In genomic region chr5:141864371-141865370, GRCh38 we compare ENCODE assay signal across 20 cellular contexts. TPM values are rescaled to one million over a fixed set of nuclear protein-coding genes. Genes with fewer than 3 reads are reported as not detected.
DNase-seq lines count a peak whose midpoint lies in the region; ATAC-seq and TF ChIP-seq lines count a peak whose summit lies in the region.
"Had no signal": no experiment of that assay in that cellular context is flagged by ENCODE, and none has a peak within 500 bp of the region (broad histone marks: within the 10 kb centered on the region; RNA-seq: fewer than 3 reads in every experiment).

No MANE protein-coding gene starts in this region.

- in situ Hi-C loops in IMR-90 (cut with MboI; ENCODE audit: low sequenced_read_pairs): no loop called here

- no peak overlapping the region for H4K91ac ChIP-seq in IMR-90 (ENCODE audit: insufficient read depth, low read depth, low read length)

- peak overlapping the region; percentile 34 for H2AFZ ChIP-seq in IMR-90 (replicated peaks; ENCODE audit: low read length, poor library complexity)
- H2AFZ ChIP-seq: parathyroid adenoma had no signal

- H4K5ac ChIP-seq in IMR-90 (ENCODE audit: low read depth, low read length): no peak overlapping the region

- H3K9me1 ChIP-seq in IMR-90 (ENCODE audit: insufficient read depth, low read length): no peaks in the 10 kb centered on the region

- H3K79me1 ChIP-seq in IMR-90 (ENCODE audit: low read depth in 1 of 2, low read length in 2 of 2): no peaks in the 10 kb centered on the region

- H3K14ac ChIP-seq in IMR-90 (replicated peaks; ENCODE audit: low read depth, low read length): no peak overlapping the region

- H4K8ac ChIP-seq in IMR-90 (ENCODE audit: low read depth in 2 of 2, low read length in 2 of 2): no peak overlapping the region

- WGBS in IMR-90 (ENCODE audit: extremely low coverage in 2 of 2, insufficient read length in 1 of 2), 2 experiments: 82% methylated on average over 12 of the region's 24 CpGs; no CpG with 5 or more reads in 1 of the 2 experiments

- CTCF ChIA-PET in IMR-90 (lab: Yijun Ruan, JAX) (no interaction called here), HEK293T (lab: Yijun Ruan, JAX) (no interaction called here)

- H3K9ac ChIP-seq in IMR-90 (ENCODE audit: low read depth, low read length) (no peak overlapping the region), mucosa of rectum (ENCODE audit: low read depth in 1 of 2, low read length in 2 of 2) (peak overlapping the region in 1 of 2 donors; percentile 41)
- H3K9ac ChIP-seq: parathyroid adenoma had no signal

- no peaks in the 10 kb centered on the region for H3K4me1 ChIP-seq in IMR-90 (ENCODE audit: control insufficient read depth, insufficient read depth, low read length)
- H3K4me1 ChIP-seq in mucosa of rectum (ENCODE audit: control insufficient read depth in 2 of 2, insufficient read depth in 2 of 2, low read length in 2 of 2): peaks cover 36 to 41% of the 10 kb centered on the region in 2 donors
- H3K4me1 ChIP-seq in vagina: no peaks in the 10 kb centered on the region
- H3K4me1 ChIP-seq: foreskin keratinocyte had no signal

- POLR2A ChIA-PET in IMR-90 (lab: Charles Lee; ENCODE audit: unreplicated experiment) (no interaction called here), HEK293T (lab: Yijun Ruan, JAX) (no interaction called here)

- H3K4ac ChIP-seq in IMR-90 (ENCODE audit: low read depth, low read length): no peak overlapping the region

- intact Hi-C loops in IMR-90 (cut with micrococcal nuclease): no loop called here
- intact Hi-C loops in vagina (cut with DNase I): no loop called here

- H3K4me2 ChIP-seq in IMR-90 (ENCODE audit: low read depth, low read length): no peak overlapping the region

- H2BK20ac ChIP-seq in IMR-90 (ENCODE audit: low read depth, low read length): no peak overlapping the region

- DNase-seq in IMR-90: no peak
- DNase-seq in vagina (ENCODE audit: extremely low spot score in 2 of 2): no peak
- no peak for DNase-seq in NCI-H1105 (lab: John Stamatoyannopoulos, UW)
- no peak for DNase-seq in HEK293T (ENCODE audit: extremely low spot score)
- DNase-seq: activated CD8-positive, alpha-beta memory T cell treated with anti-CD3 and anti-CD28 coated beads for 24 hours; activated naive CD4-positive, alpha-beta T cell treated with anti-CD3 and anti-CD28 coated beads, Interleukin-2, amount 50 U/mL, for 16 hours; activated T-cell treated with anti-CD3 and anti-CD28 coated beads, Interleukin-2, amount 50 U/mL, for 72 hours; CD4-positive, alpha-beta T cell; foreskin keratinocyte; hypothalamus; islet precursor cell; naive thymus-derived CD4-positive, alpha-beta T cell; NCI-H526; stimulated activated naive CD8-positive, alpha-beta T cell treated with anti-CD3 and anti-CD28 coated beads, Interleukin-15, Interleukin-2, amounts not matched to agents 100 U/mL and 50 U/mL, for 24 hours had no signal

- no peaks in the 10 kb centered on the region for H4K20me1 ChIP-seq in IMR-90 (ENCODE audit: insufficient read depth, low read length)

- BruUV-seq in IMR-90 (replicated peaks; lab: Mats Ljungman, UMichigan): no TSS peak

- no peak overlapping the region for H3K56ac ChIP-seq in IMR-90 (ENCODE audit: extremely low read depth, insufficient read depth, low read length)

- dilution Hi-C loops in IMR-90 (cut with HindIII; ENCODE audit: low sequenced_read_pairs, unreplicated experiment): no loop called here

- no peak overlapping the region for H3K23ac ChIP-seq in IMR-90 (ENCODE audit: low read depth, low read length)

- peaks cover 42% of the 10 kb centered on the region for H3K27me3 ChIP-seq in IMR-90 (ENCODE audit: control insufficient read depth, insufficient read depth, low read length)
- no peaks in the 10 kb centered on the region for H3K27me3 ChIP-seq in mucosa of rectum (ENCODE audit: control insufficient read depth in 2 of 2, insufficient read depth in 2 of 2, low read length in 2 of 2)
- H3K27me3 ChIP-seq in vagina: no peaks in the 10 kb centered on the region

- no peak overlapping the region for H2BK120ac ChIP-seq in IMR-90 (ENCODE audit: low read depth, low read length)

- ATAC-seq in IMR-90 (ENCODE audit: low read depth) (no peak), GM18520 (IDR thresholded peaks at IDR 0.05; ENCODE audit: unreplicated experiment) (no peak)
- ATAC-seq: activated T-cell treated with anti-CD3 and anti-CD28 coated beads, Interleukin-2, amount 50 U/mL, for 72 hours; foreskin keratinocyte; stimulated activated naive CD8-positive, alpha-beta T cell treated with anti-CD3 and anti-CD28 coated beads, Interleukin-15, Interleukin-2, amounts not matched to agents 100 U/mL and 50 U/mL, for 24 hours had no signal

- H2AK5ac ChIP-seq in IMR-90 (ENCODE audit: low read depth, low read length): no peak overlapping the region

- TF ChIP-seq CTCF in 22Rv1 (IDR thresholded peaks at IDR 0.05) (no peak), IMR-90 (conservative IDR thresholded peaks at IDR 0.05; ENCODE audit: low read depth, low read length) (no peak), VCaP (conservative IDR thresholded peaks at IDR 0.05) (no peak), vagina (IDR thresholded peaks at IDR 0.05) (no peak)

- TF ChIP-seq POLR2A in IMR-90 (IDR thresholded peaks at IDR 0.05; ENCODE audit: low read depth, low read length) (no peak), vagina (IDR thresholded peaks at IDR 0.05) (no peak)

- H3K18ac ChIP-seq in IMR-90 (ENCODE audit: low read depth, low read length): no peak overlapping the region

- H3K9me3 ChIP-seq in IMR-90 (ENCODE audit: control insufficient read depth, insufficient read depth, low read length) (no peaks in the 10 kb centered on the region), mucosa of rectum (ENCODE audit: control insufficient read depth in 2 of 2, low read length in 2 of 2) (no peaks in the 10 kb centered on the region), vagina (no peaks in the 10 kb centered on the region)

- H3K4me3 ChIP-seq in IMR-90 (ENCODE audit: insufficient read depth, low read depth, low read length): no peak overlapping the region
- H3K4me3 ChIP-seq in mucosa of rectum (ENCODE audit: low read length in 2 of 2): no peak overlapping the region
- H3K4me3 ChIP-seq in vagina: no peak overlapping the region
- H3K4me3 ChIP-seq: SK-N-MC had no signal

- TF ChIP-seq RAD21 in IMR-90 (IDR thresholded peaks at IDR 0.05; ENCODE audit: low read length): no peak

- H3K36me3 ChIP-seq in IMR-90 (ENCODE audit: control insufficient read depth, insufficient read depth, low read length) (no peaks in the 10 kb centered on the region), mucosa of rectum (ENCODE audit: control insufficient read depth in 2 of 2, insufficient read depth in 2 of 2, low read length in 2 of 2) (peaks cover 51 to 55% of the 10 kb centered on the region in 2 donors), vagina (peaks cover 0 to 5% of the 10 kb centered on the region in 2 donors)

- H3K27ac ChIP-seq in 22Rv1: peak overlapping the region; percentile 79
- H3K27ac ChIP-seq in IMR-90 (ENCODE audit: insufficient read depth, low read length): no peak overlapping the region
- peak overlapping the region; percentile 83 for H3K27ac ChIP-seq in VCaP
- H3K27ac ChIP-seq in mucosa of rectum (ENCODE audit: low read depth in 2 of 2, low read length in 2 of 2): peak overlapping the region; percentile 95 to 97
- H3K27ac ChIP-seq in vagina: no peak overlapping the region
- H3K27ac ChIP-seq: foreskin keratinocyte, SK-N-MC had no signal

- no peak overlapping the region for H2BK5ac ChIP-seq in IMR-90 (ENCODE audit: low read depth, low read length, poor library complexity, severe bottlenecking)

- H2BK15ac ChIP-seq in IMR-90 (ENCODE audit: low read depth, low read length): no peak overlapping the region

- no peak overlapping the region for H2AK9ac ChIP-seq in IMR-90 (replicated peaks; ENCODE audit: low read depth, low read length, poor library complexity)

TF ChIP-seq in IMR-90, 13 proteins besides CTCF, POLR2A, EP300 and RAD21 (continues in another document):
- no peak for TF ChIP-seq NFE2L2 (IDR thresholded peaks at IDR 0.05; ENCODE audit: low read depth, low read length)
- TF ChIP-seq CHD1 (IDR thresholded peaks at IDR 0.05; ENCODE audit: low read depth, low read length): no peak
- TF ChIP-seq RFX5 (IDR thresholded peaks at IDR 0.05; ENCODE audit: low read depth, low read length): no peak
- TF ChIP-seq, protein P1, sequence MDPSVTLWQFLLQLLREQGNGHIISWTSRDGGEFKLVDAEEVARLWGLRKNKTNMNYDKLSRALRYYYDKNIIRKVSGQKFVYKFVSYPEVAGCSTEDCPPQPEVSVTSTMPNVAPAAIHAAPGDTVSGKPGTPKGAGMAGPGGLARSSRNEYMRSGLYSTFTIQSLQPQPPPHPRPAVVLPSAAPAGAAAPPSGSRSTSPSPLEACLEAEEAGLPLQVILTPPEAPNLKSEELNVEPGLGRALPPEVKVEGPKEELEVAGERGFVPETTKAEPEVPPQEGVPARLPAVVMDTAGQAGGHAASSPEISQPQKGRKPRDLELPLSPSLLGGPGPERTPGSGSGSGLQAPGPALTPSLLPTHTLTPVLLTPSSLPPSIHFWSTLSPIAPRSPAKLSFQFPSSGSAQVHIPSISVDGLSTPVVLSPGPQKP (IDR thresholded peaks at IDR 0.05; ENCODE audit: borderline replicate concordance, low read depth, low read length): no peak
- TF ChIP-seq SMC3 (IDR thresholded peaks at IDR 0.05; ENCODE audit: low read depth, low read length): no peak

TF ChIP-seq in HEK293T, 16 proteins besides CTCF, POLR2A, EP300 and RAD21 (continues in another document):
- TF ChIP-seq FOXA1 (IDR thresholded peaks at IDR 0.05) (no peak), NFRKB (IDR thresholded peaks at IDR 0.05) (no peak), HDGF (IDR thresholded peaks at IDR 0.05; ENCODE audit: borderline replicate concordance) (no peak), TARDBP (IDR thresholded peaks at IDR 0.05) (no peak), LEF1 (IDR thresholded peaks at IDR 0.05; ENCODE audit: borderline replicate concordance) (no peak)
- TF ChIP-seq, protein P2, sequence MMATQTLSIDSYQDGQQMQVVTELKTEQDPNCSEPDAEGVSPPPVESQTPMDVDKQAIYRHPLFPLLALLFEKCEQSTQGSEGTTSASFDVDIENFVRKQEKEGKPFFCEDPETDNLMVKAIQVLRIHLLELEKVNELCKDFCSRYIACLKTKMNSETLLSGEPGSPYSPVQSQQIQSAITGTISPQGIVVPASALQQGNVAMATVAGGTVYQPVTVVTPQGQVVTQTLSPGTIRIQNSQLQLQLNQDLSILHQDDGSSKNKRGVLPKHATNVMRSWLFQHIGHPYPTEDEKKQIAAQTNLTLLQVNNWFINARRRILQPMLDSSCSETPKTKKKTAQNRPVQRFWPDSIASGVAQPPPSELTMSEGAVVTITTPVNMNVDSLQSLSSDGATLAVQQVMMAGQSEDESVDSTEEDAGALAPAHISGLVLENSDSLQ (IDR thresholded peaks at IDR 0.05): no peak

RNA-seq across cellular contexts. Expression of gene PCDH1, which starts 13.5 kb away (rescaled TPM):
- total RNA-seq in IMR-90 (2012; rRNA removed) (0.83 and 0.90 TPM in 2 replicates), vagina (38.8 TPM)
- polyA plus RNA-seq in IMR-90 (2012; rRNA removed): 0.74 and 0.82 TPM in 2 replicates
- 0.26 and 0.82 TPM in 2 replicates for polyA plus RNA-seq in IMR-90 (2012; cell fraction: cytosol; rRNA removed)
- polyA plus RNA-seq in IMR-90 (2012; cell fraction: nucleus; rRNA removed; ENCODE audit: low replicate concordance): 0.44 and 0.89 TPM in 2 replicates

RNA-seq across cellular contexts. Expression of gene DELE1, which starts 59.0 kb away (rescaled TPM):
- total RNA-seq in IMR-90 (2012; rRNA removed): 26.1 and 28.0 TPM in 2 replicates
- polyA plus RNA-seq in IMR-90 (2012; rRNA removed): 66.1 and 73.3 TPM in 2 replicates
- 39.9 and 41.3 TPM in 2 replicates for polyA plus RNA-seq in IMR-90 (2012; cell fraction: cytosol; rRNA removed)
- polyA plus RNA-seq in IMR-90 (2012; cell fraction: nucleus; rRNA removed; ENCODE audit: low replicate concordance): 169 and 191 TPM in 2 replicates
- 79.1 TPM for total RNA-seq in vagina

Comparison
In these comparisons a context has a peak if more than half of its experiments do, and no peak if none do; other contexts are left out.
1. H3K27ac ChIP-seq: peak in 22Rv1 (single experiment), VCaP (single experiment) and mucosa of rectum (2 of 2); none in IMR-90 (single experiment) and vagina (single experiment).
2. RNA of gene PCDH1, which starts 13.5 kb away (total RNA-seq): 38.8 TPM in vagina (single experiment); 0.83 to 0.90 TPM in IMR-90; every median in the first group is over 10 times any median in the second.